In genomic region chr7:108051449-108051848, GRCh38 we compare ENCODE assay signal across 17 cellular contexts. TPM values are rescaled to one million over a fixed set of nuclear protein-coding genes. Genes with fewer than 3 reads are reported as not detected.
DNase-seq lines count a peak whose midpoint lies in the region; ATAC-seq, FAIRE-seq and TF ChIP-seq lines count a peak whose summit lies in the region.
"Had no signal": no experiment of that assay in that cellular context is flagged by ENCODE, and none has a peak within 500 bp of the region (broad histone marks: within the 10 kb centered on the region; RNA-seq: fewer than 3 reads in every experiment).

No MANE protein-coding gene starts in this region.

- no peaks in the 10 kb centered on the region for H3K9me3 ChIP-seq in GM23248 (ENCODE audit: low read depth)
- H3K9me3 ChIP-seq in astrocyte (ENCODE audit: insufficient read depth, low read depth, low read length): no peaks in the 10 kb centered on the region
- no peaks in the 10 kb centered on the region for H3K9me3 ChIP-seq in endodermal cell (ENCODE audit: control insufficient read depth, low read length)
- H3K9me3 ChIP-seq in sigmoid colon: no peaks in the 10 kb centered on the region
- H3K9me3 ChIP-seq: BLaER1 treated with 17β-estradiol and CSF1 and Interleukin-3, amounts not matched to agents 10 nM and 100 nM had no signal

- H3K27ac ChIP-seq in GM23248: no peak overlapping the region
- no peak overlapping the region for H3K27ac ChIP-seq in astrocyte (ENCODE audit: low read depth, low read length)
- H3K27ac ChIP-seq in endodermal cell (ENCODE audit: low read depth, low read length): no peak overlapping the region
- H3K27ac ChIP-seq in sigmoid colon: no peak overlapping the region
- H3K27ac ChIP-seq: BLaER1 treated with 17β-estradiol and CSF1 and Interleukin-3, amounts not matched to agents 10 nM and 100 nM; HL-60 had no signal

- H3K4me1 Mint-ChIP-seq in astrocyte (ENCODE audit: low read depth, unreplicated experiment): peaks cover 18% of the 10 kb centered on the region
- peaks cover 56% of the 10 kb centered on the region for H3K4me1 Mint-ChIP-seq in mesothelial cell of epicardium
- peaks cover 2% of the 10 kb centered on the region for H3K4me1 Mint-ChIP-seq in endodermal cell
- H3K4me1 Mint-ChIP-seq in WTC11: no peaks in the 10 kb centered on the region

- intact Hi-C loops in sigmoid colon (cut with DNase I): no loop called here

- TF ChIP-seq CTCF in astrocyte (IDR thresholded peaks at IDR 0.05; ENCODE audit: insufficient read depth, low read depth, low read length) (no peak), mesothelial cell of epicardium (IDR thresholded peaks at IDR 0.05; ENCODE audit: unreplicated experiment) (no peak), endodermal cell (conservative IDR thresholded peaks at IDR 0.05) (no peak), WTC11 (IDR thresholded peaks at IDR 0.05) (no peak), sigmoid colon (IDR thresholded peaks at IDR 0.05) (no peak)

- H3K79me2 ChIP-seq in GM23248 (ENCODE audit: insufficient read depth) (no peaks in the 10 kb centered on the region), astrocyte (ENCODE audit: insufficient read depth, low read length) (no peaks in the 10 kb centered on the region)

- no peak overlapping the region for H3K4me2 ChIP-seq in GM23248 (ENCODE audit: unreplicated experiment)
- H3K4me2 ChIP-seq in astrocyte (ENCODE audit: low read length): no peak overlapping the region

- no peak for FAIRE-seq in astrocyte (lab: Jason Lieb, UNC)
- FAIRE-seq: GM12878, GM18507, H54 had no signal

- no peak for ATAC-seq in WTC11
- ATAC-seq: GM12878, HCT116 had no signal

- peak; percentile 30 for DNase-seq in GM23248
- DNase-seq in astrocyte (ENCODE audit: low read depth): peak; percentile 16
- peak; percentile 39 for DNase-seq in fibroblast of peridontal ligament (ENCODE audit: extremely low read depth)
- no peak for DNase-seq in mesothelial cell of epicardium (ENCODE audit: low spot score in 2 of 2, unreplicated experiment in 2 of 2)
- DNase-seq in endodermal cell: no peak
- DNase-seq in WTC11 (ENCODE audit: low spot score): no peak
- no peak for DNase-seq in sigmoid colon
- DNase-seq: ACHN; Calu3; CD4-positive, CD25-positive, alpha-beta regulatory T cell; DMS 273 treated with DMSO at 0.1 percent for 48 hours had no signal

- WGBS in GM23248 (ENCODE audit: low coverage in 1 of 2, low lambda C conversion rate in 2 of 2, missing lambda C conversion rate in 2 of 2), 2 experiments: 94 to 100% methylated on average over 1 of the region's 1 CpG
- WGBS in endodermal cell (ENCODE audit: insufficient coverage in 1 of 2, insufficient read length in 1 of 2), 2 experiments: 100% methylated on average over 1 of the region's 1 CpG; no CpG with 5 or more reads in 1 of the 2 experiments
- WGBS in sigmoid colon, 2 donors: 41 to 86% methylated on average over 1 of the region's 1 CpG

- H3K36me3 ChIP-seq in GM23248 (ENCODE audit: low read depth) (no peaks in the 10 kb centered on the region), astrocyte (ENCODE audit: insufficient read depth, low read length) (no peaks in the 10 kb centered on the region), endodermal cell (ENCODE audit: control insufficient read depth, insufficient read depth, low read length) (no peaks in the 10 kb centered on the region), sigmoid colon (no peaks in the 10 kb centered on the region)
- H3K36me3 ChIP-seq: BLaER1 treated with 17β-estradiol and CSF1 and Interleukin-3, amounts not matched to agents 10 nM and 100 nM had no signal

- TF ChIP-seq POLR2A in sigmoid colon (IDR thresholded peaks at IDR 0.05): no peak

- H3K9me2 ChIP-seq in GM23248 (ENCODE audit: insufficient read depth): no peaks in the 10 kb centered on the region

- peaks cover 6% of the 10 kb centered on the region for H3K27me3 Mint-ChIP-seq in astrocyte (ENCODE audit: low read depth, unreplicated experiment)
- H3K27me3 Mint-ChIP-seq in mesothelial cell of epicardium (ENCODE audit: low read depth): no peaks in the 10 kb centered on the region
- no peaks in the 10 kb centered on the region for H3K27me3 Mint-ChIP-seq in endodermal cell (ENCODE audit: insufficient read depth)
- H3K27me3 Mint-ChIP-seq in WTC11 (ENCODE audit: low read depth): no peaks in the 10 kb centered on the region

- H3K4me3 Mint-ChIP-seq in astrocyte (ENCODE audit: unreplicated experiment) (peak overlapping the region; percentile 21), mesothelial cell of epicardium (no peak overlapping the region), endodermal cell (no peak overlapping the region), WTC11 (no peak overlapping the region)
- H3K4me3 Mint-ChIP-seq: CD4-positive, CD25-positive, alpha-beta regulatory T cell had no signal

- H3K9ac ChIP-seq in GM23248 (no peak overlapping the region), astrocyte (ENCODE audit: low read length) (no peak overlapping the region), endodermal cell (ENCODE audit: extremely low read depth, low read length, poor library complexity, severe bottlenecking) (no peak overlapping the region)
- H3K9ac ChIP-seq: BLaER1 treated with 17β-estradiol and CSF1 and Interleukin-3, amounts not matched to agents 10 nM and 100 nM had no signal

- H3K4me3 ChIP-seq in GM23248 (no peak overlapping the region), astrocyte (ENCODE audit: insufficient read depth, low read depth, low read length) (no peak overlapping the region), endodermal cell (ENCODE audit: low read length) (no peak overlapping the region), sigmoid colon (no peak overlapping the region)
- H3K4me3 ChIP-seq: BLaER1 treated with 17β-estradiol and CSF1 and Interleukin-3, amounts not matched to agents 10 nM and 100 nM; GM12878 had no signal

- TF ChIP-seq EP300 in sigmoid colon (IDR thresholded peaks at IDR 0.05): no peak

- H3K27me3 ChIP-seq in GM23248 (replicated peaks; ENCODE audit: insufficient read depth): no peaks in the 10 kb centered on the region
- no peaks in the 10 kb centered on the region for H3K27me3 ChIP-seq in astrocyte (ENCODE audit: insufficient read depth, low read length)
- no peaks in the 10 kb centered on the region for H3K27me3 ChIP-seq in endodermal cell (ENCODE audit: control insufficient read depth, insufficient read depth, low read length, poor library complexity, severe bottlenecking)
- H3K27me3 ChIP-seq in sigmoid colon: no peaks in the 10 kb centered on the region
- H3K27me3 ChIP-seq: BLaER1 treated with 17β-estradiol and CSF1 and Interleukin-3, amounts not matched to agents 10 nM and 100 nM had no signal

- CTCF ChIA-PET in WTC11 (lab: Charles Lee): no interaction called here

- H4K20me1 ChIP-seq in GM23248 (ENCODE audit: insufficient read depth) (no peaks in the 10 kb centered on the region), astrocyte (ENCODE audit: insufficient read depth, low read length) (no peaks in the 10 kb centered on the region)
- H4K20me1 ChIP-seq: BLaER1 treated with 17β-estradiol and CSF1 and Interleukin-3, amounts not matched to agents 10 nM and 100 nM had no signal

- H3K27ac Mint-ChIP-seq in astrocyte (ENCODE audit: unreplicated experiment) (peak overlapping the region; percentile 19), mesothelial cell of epicardium (peak overlapping the region; percentile 72), endodermal cell (no peak overlapping the region), WTC11 (no peak overlapping the region)
- H3K27ac Mint-ChIP-seq: CD4-positive, CD25-positive, alpha-beta regulatory T cell had no signal

- H3K36me3 Mint-ChIP-seq in astrocyte (ENCODE audit: low read depth, unreplicated experiment) (no peaks in the 10 kb centered on the region), mesothelial cell of epicardium (no peaks in the 10 kb centered on the region), endodermal cell (ENCODE audit: low read depth) (no peaks in the 10 kb centered on the region), WTC11 (no peaks in the 10 kb centered on the region)
- H3K36me3 Mint-ChIP-seq: CD4-positive, CD25-positive, alpha-beta regulatory T cell had no signal

- H2AFZ ChIP-seq in GM23248 (no peak overlapping the region), astrocyte (ENCODE audit: low read depth, low read length) (no peak overlapping the region)

- in situ Hi-C loops in GM23248 (cut with MboI): no loop called here

- POLR2A ChIA-PET in WTC11 (lab: Charles Lee): no interaction called here

- no peaks in the 10 kb centered on the region for H3F3A ChIP-seq in GM23248 (ENCODE audit: insufficient read depth)

- H3K4me1 ChIP-seq in GM23248 (ENCODE audit: insufficient read depth) (no peaks in the 10 kb centered on the region), astrocyte (ENCODE audit: insufficient read depth, low read length) (no peaks in the 10 kb centered on the region), endodermal cell (ENCODE audit: control insufficient read depth, insufficient read depth, low read length) (no peaks in the 10 kb centered on the region), sigmoid colon (peaks cover 0 to 16% (median 9%) of the 10 kb centered on the region in 4 donors)

- H3K9me3 Mint-ChIP-seq in astrocyte (ENCODE audit: unreplicated experiment) (no peaks in the 10 kb centered on the region), mesothelial cell of epicardium (no peaks in the 10 kb centered on the region), endodermal cell (no peaks in the 10 kb centered on the region), WTC11 (no peaks in the 10 kb centered on the region)

TF ChIP-seq in WTC11, 78 proteins besides CTCF, POLR2A, EP300 and RAD21 (continues in another document):
- TF ChIP-seq KAT7 (CRISPR knock-in tag; IDR thresholded peaks at IDR 0.05; ENCODE audit: borderline replicate concordance): no peak
- no peak for TF ChIP-seq RELA (CRISPR knock-in tag; IDR thresholded peaks at IDR 0.05; ENCODE audit: borderline replicate concordance)
- TF ChIP-seq USF1 (CRISPR knock-in tag; IDR thresholded peaks at IDR 0.05): no peak
- TF ChIP-seq IRF2 (CRISPR knock-in tag; IDR thresholded peaks at IDR 0.05; ENCODE audit: borderline replicate concordance, low read depth): no peak
- no peak for TF ChIP-seq MXD4 (CRISPR knock-in tag; IDR thresholded peaks at IDR 0.05; ENCODE audit: borderline replicate concordance)

RNA-seq across cellular contexts. Expression of gene LAMB1, which starts 48.5 kb away (rescaled TPM):
- total RNA-seq in GM23248 (2014; rRNA removed; shearing (Covaris generic)): 135 and 166 TPM in 2 replicates
- polyA plus RNA-seq in GM23248 (2016; fragmentation: Nextera tagmentation; extraction: Ambion mirVana): 107 and 108 TPM in 2 replicates
- total RNA-seq in astrocyte: 403 and 411 TPM in 2 replicates
- 556 to 593 TPM (median 584 TPM) in 3 replicates for total RNA-seq in mesothelial cell of epicardium
- 100 to 1,000 TPM; 192 to 209 TPM for total RNA-seq in endodermal cell
- 98.4 TPM for polyA plus RNA-seq in endodermal cell (2013, experiment 1 of 2)
- polyA plus RNA-seq in endodermal cell (2013, experiment 2 of 2): 115 TPM
- total RNA-seq in WTC11 (2021): 77.8 to 101 TPM (median 78.4 TPM) in 3 replicates
- total RNA-seq in sigmoid colon: 100 to 1,000 TPM; 161 to 246 (median 185) TPM
- polyA plus RNA-seq in sigmoid colon: 100 to 1,000 TPM in 1 of 3 donors, 10 to 100 TPM in 2; 16.9 to 103 (median 22.8) TPM

Comparison
In these comparisons a context has a peak if more than half of its experiments do, and no peak if none do; other contexts are left out.
1. DNase-seq: peak in GM23248 (single experiment), astrocyte (single experiment) and fibroblast of peridontal ligament (single experiment); none in mesothelial cell of epicardium (0 of 2), endodermal cell (single experiment), WTC11 (single experiment) and sigmoid colon (single experiment).
2. H3K27ac Mint-ChIP-seq: peak in astrocyte (single experiment) and mesothelial cell of epicardium (single experiment); none in endodermal cell (single experiment) and WTC11 (single experiment).